16 cellular contexts compared by ENCODE assay signal in genomic region chr11:93952082-93952780, GRCh38.
"Had no signal": no experiment of that assay in that cellular context is flagged by ENCODE, and none has a peak within 500 bp of the region (broad histone marks: within the 10 kb centered on the region; RNA-seq: fewer than 3 reads in every experiment).

No MANE protein-coding gene starts in this region.

- H3K27me3 ChIP-seq: gastroesophageal sphincter, pancreas, spleen, testis, tibial nerve had no signal

- DNase-seq: effector memory CD4-positive, alpha-beta T cell; esophagus squamous epithelium; foreskin fibroblast; kidney; mammary epithelial cell; naive thymus-derived CD4-positive, alpha-beta T cell; pancreas; spleen; stimulated activated CD4-positive, alpha-beta T cell treated with anti-CD3 and anti-CD28 coated beads, Interleukin-2, amount 100 ng/mL, for 24 hours; stimulated activated CD4-positive, alpha-beta T cell treated with anti-CD3 and anti-CD28 coated beads, Interleukin-4, amount 100 ng/mL, for 4 hours; stimulated activated naive B cell treated with anti-CD40 and anti-IgM and Interleukin-4, amounts not matched to agents 10 μg/mL and 1 μg/mL and 100 μg/mL, for 72 hours; stimulated activated naive CD8-positive, alpha-beta T cell treated with anti-CD3 and anti-CD28 coated beads, Interleukin-15, amount 100 ng/mL, for 72 hours; testis had no signal

- H3K27ac ChIP-seq: esophagus squamous epithelium, gastroesophageal sphincter, pancreas, spleen, testis, tibial nerve had no signal

- H3K36me3 ChIP-seq: esophagus squamous epithelium, gastroesophageal sphincter, pancreas, spleen, tibial nerve had no signal

- H3K9me3 ChIP-seq: esophagus squamous epithelium, pancreas, testis had no signal

- H3K4me3 ChIP-seq: esophagus squamous epithelium, gastroesophageal sphincter, pancreas, spleen, testis, tibial nerve had no signal

- H3K4me1 ChIP-seq: esophagus squamous epithelium, gastroesophageal sphincter, pancreas, spleen, testis, tibial nerve had no signal

- ATAC-seq: gastroesophageal sphincter; naive thymus-derived CD4-positive, alpha-beta T cell; pancreas; sciatic nerve; stimulated activated naive B cell treated with anti-CD40 and anti-IgM and Interleukin-4, amounts not matched to agents 10 μg/mL and 1 μg/mL and 100 μg/mL, for 72 hours; stimulated activated naive CD8-positive, alpha-beta T cell treated with anti-CD3 and anti-CD28 coated beads, Interleukin-15, amount 100 ng/mL, for 72 hours had no signal
